Comparison of ENCODE assay signal across 23 cellular contexts in the genomic region with DNA sequence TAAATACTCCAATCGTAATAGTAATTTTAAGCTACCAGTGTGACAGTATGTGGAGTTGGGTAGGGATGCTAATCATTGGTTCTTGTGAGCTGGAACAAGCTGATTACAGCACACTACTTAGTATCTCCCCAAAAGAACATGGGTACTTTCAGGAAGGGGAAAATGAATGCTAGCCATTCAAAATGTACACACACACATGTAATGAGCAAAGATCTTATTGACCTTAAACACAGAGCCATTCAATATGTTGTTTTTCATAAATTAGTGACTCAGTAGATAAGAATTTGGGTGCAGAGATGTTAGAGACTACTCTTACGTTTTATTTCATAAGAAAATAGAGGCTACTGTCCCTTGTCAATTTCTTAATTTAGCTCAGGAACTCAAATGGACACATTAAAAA.
"Had no signal": no experiment of that assay in that cellular context is flagged by ENCODE, and none has a peak within 500 bp of the region (broad histone marks: within the 10 kb centered on the region; RNA-seq: fewer than 3 reads in every experiment).

No MANE protein-coding gene starts in this region.

- FAIRE-seq: RCC 7860 had no signal

- H3K27ac ChIP-seq: brain microvascular endothelial cell, KMS-11, VCaP had no signal

- H3K27me3 ChIP-seq: brain microvascular endothelial cell, MG63 had no signal

- H3K36me3 Mint-ChIP-seq: activated naive CD4-positive, alpha-beta T cell treated with anti-CD3 and anti-CD28 coated beads, Interleukin-2, amount 10 ng/mL, durations not matched to agents 7 days and 5 days; activated naive CD8-positive, alpha-beta T cell treated with anti-CD3 and anti-CD28 coated beads for 36 hours had no signal

- DNase-seq: activated CD4-positive, CD25-positive, alpha-beta regulatory T cell; activated CD8-positive, alpha-beta memory T cell treated with anti-CD3 and anti-CD28 coated beads, Interleukin-2, amount 50 U/mL, for 4 hours; activated CD8-positive, alpha-beta T cell treated with anti-CD3 and anti-CD28 coated beads for 36 hours; activated gamma-delta T cell treated with Interleukin-2 at 50 U/mL for 16 hours; activated naive CD4-positive, alpha-beta T cell treated with anti-CD3 and anti-CD28 coated beads, Interleukin-2, amount 10 ng/mL, durations not matched to agents 7 days and 5 days; activated naive CD8-positive, alpha-beta T cell treated with anti-CD3 and anti-CD28 coated beads for 36 hours; activated T-cell treated with anti-CD3 and anti-CD28 coated beads, Interleukin-2, amount 50 U/mL, for 72 hours; brain microvascular endothelial cell; MG63; MV-4-11; NCI-H1092 treated with DMSO at 0.1 percent for 48 hours; NCI-H1417 treated with DMSO at 0.1 percent for 48 hours; NCI-H1694 treated with DMSO at 0.1 percent for 48 hours; NCI-H2029 treated with DMSO at 0.1 percent for 48 hours; NCI-H345; NCI-H510A; NCI-H526 treated with DMSO at 0.1 percent for 48 hours; SHP77 treated with DMSO at 0.1 percent for 48 hours; T-helper 2 cell had no signal

- H3K9me3 ChIP-seq: MG63 had no signal

- H3K27ac Mint-ChIP-seq: activated CD8-positive, alpha-beta T cell treated with anti-CD3 and anti-CD28 coated beads for 36 hours; activated naive CD4-positive, alpha-beta T cell treated with anti-CD3 and anti-CD28 coated beads, Interleukin-2, amount 10 ng/mL, durations not matched to agents 7 days and 5 days; activated naive CD8-positive, alpha-beta T cell treated with anti-CD3 and anti-CD28 coated beads for 36 hours; activated T-cell treated with anti-CD3 and anti-CD28 coated beads, Interleukin-2, amount 50 U/mL, for 72 hours; activated T-helper 2 cell treated with anti-CD3 and anti-CD28 coated beads, Interferon-gamma antibody, Interleukin-2, Interleukin-4, amounts not matched to agents 10 μg/mL and 5 μg/mL and 100 μg/mL, durations not matched to agents 14 hours and 24 hours and 36 hours had no signal

- H3K4me3 ChIP-seq: MG63 had no signal

- H3K27me3 Mint-ChIP-seq: activated CD8-positive, alpha-beta T cell treated with anti-CD3 and anti-CD28 coated beads for 36 hours; activated naive CD4-positive, alpha-beta T cell treated with anti-CD3 and anti-CD28 coated beads, Interleukin-2, amount 10 ng/mL, durations not matched to agents 7 days and 5 days; activated naive CD8-positive, alpha-beta T cell treated with anti-CD3 and anti-CD28 coated beads for 36 hours had no signal

- H3K4me3 Mint-ChIP-seq: activated CD8-positive, alpha-beta T cell treated with anti-CD3 and anti-CD28 coated beads for 36 hours; activated naive CD4-positive, alpha-beta T cell treated with anti-CD3 and anti-CD28 coated beads, Interleukin-2, amount 10 ng/mL, durations not matched to agents 7 days and 5 days; activated naive CD8-positive, alpha-beta T cell treated with anti-CD3 and anti-CD28 coated beads for 36 hours; activated T-cell treated with anti-CD3 and anti-CD28 coated beads, Interleukin-2, amount 50 U/mL, for 72 hours had no signal

- H3K36me3 ChIP-seq: brain microvascular endothelial cell, MG63 had no signal

- H3K4me1 Mint-ChIP-seq: activated naive CD4-positive, alpha-beta T cell treated with anti-CD3 and anti-CD28 coated beads, Interleukin-2, amount 10 ng/mL, durations not matched to agents 7 days and 5 days; activated naive CD8-positive, alpha-beta T cell treated with anti-CD3 and anti-CD28 coated beads for 36 hours had no signal

- H3K9me3 Mint-ChIP-seq: activated T-helper 2 cell treated with anti-CD3 and anti-CD28 coated beads, Interferon-gamma antibody, Interleukin-2, Interleukin-4, amounts not matched to agents 10 μg/mL and 5 μg/mL and 100 μg/mL, durations not matched to agents 14 hours and 24 hours and 36 hours had no signal

- ATAC-seq: activated CD8-positive, alpha-beta T cell treated with anti-CD3 and anti-CD28 coated beads for 36 hours; activated T-cell treated with anti-CD3 and anti-CD28 coated beads, Interleukin-2, amount 50 U/mL, for 72 hours had no signal
